Comparison of ENCODE assay signal across 10 cellular contexts in genomic region chr3:191235331-191236314, GRCh38. TPM values are rescaled to one million over a fixed set of nuclear protein-coding genes. Genes with fewer than 3 reads are reported as not detected.
DNase-seq lines count a peak whose midpoint lies in the region; ATAC-seq and TF ChIP-seq lines count a peak whose summit lies in the region.
"Had no signal": no experiment of that assay in that cellular context is flagged by ENCODE, and none has a peak within 500 bp of the region (broad histone marks: within the 10 kb centered on the region; RNA-seq: fewer than 3 reads in every experiment).

No MANE protein-coding gene starts in this region.

- no peaks in the 10 kb centered on the region for H3K36me3 Mint-ChIP-seq in CD4-positive, alpha-beta T cell (ENCODE audit: low read depth)
- H3K36me3 Mint-ChIP-seq: activated naive CD4-positive, alpha-beta T cell treated with anti-CD3 and anti-CD28 coated beads, Interleukin-2, amount 50 U/mL, for 24 hours had no signal

- H3K27ac Mint-ChIP-seq in CD4-positive, alpha-beta T cell: no peak overlapping the region
- H3K27ac Mint-ChIP-seq: activated naive CD4-positive, alpha-beta T cell treated with anti-CD3 and anti-CD28 coated beads, Interleukin-2, amount 50 U/mL, for 24 hours had no signal

- no peak overlapping the region for H3K27ac ChIP-seq in CD4-positive, alpha-beta T cell (ENCODE audit: low read depth, low read length)
- H3K27ac ChIP-seq in RWPE1: no peak overlapping the region

- TF ChIP-seq CTCF in AG10803 (conservative IDR thresholded peaks at IDR 0.05; ENCODE audit: low read length) (no peak), astrocyte of the spinal cord (IDR thresholded peaks at IDR 0.05; ENCODE audit: low read depth, low read length) (no peak), RWPE1 (conservative IDR thresholded peaks at IDR 0.05; ENCODE audit: low read depth) (no peak)
- TF ChIP-seq CTCF in CD4-positive, alpha-beta T cell (IDR thresholded peaks at IDR 0.05): no peak

- H3K4me3 ChIP-seq in AG10803 (ENCODE audit: low read length) (no peak overlapping the region), astrocyte of the spinal cord (ENCODE audit: low read depth, low read length) (no peak overlapping the region)

- intact Hi-C loops in CD4-positive, alpha-beta T cell (cut with DNase I, micrococcal nuclease): no loop called here

- H3K27me3 Mint-ChIP-seq in CD4-positive, alpha-beta T cell: peaks cover 8% of the 10 kb centered on the region
- H3K27me3 Mint-ChIP-seq: activated naive CD4-positive, alpha-beta T cell treated with anti-CD3 and anti-CD28 coated beads, Interleukin-2, amount 50 U/mL, for 24 hours had no signal

- CTCF ChIA-PET in CD4-positive, alpha-beta T cell (lab: Charles Lee): no interaction called here
- CTCF ChIA-PET in RWPE1 (lab: Yijun Ruan, JAX): no interaction called here

- ATAC-seq in GM19328 (IDR thresholded peaks at IDR 0.05; ENCODE audit: unreplicated experiment): peak; percentile 98
- ATAC-seq in HG03039 (IDR thresholded peaks at IDR 0.05; ENCODE audit: unreplicated experiment): peak; percentile 98
- ATAC-seq in left lobe of liver: no peak
- no peak for ATAC-seq in CD4-positive, alpha-beta T cell (ENCODE audit: poor library complexity)

- H3K27me3 ChIP-seq in CD4-positive, alpha-beta T cell (ENCODE audit: control insufficient read depth, insufficient read depth, low read length): no peaks in the 10 kb centered on the region

- H3K9me3 ChIP-seq in CD4-positive, alpha-beta T cell (ENCODE audit: control insufficient read depth, low read length): no peaks in the 10 kb centered on the region

- POLR2A ChIA-PET in CD4-positive, alpha-beta T cell (lab: Charles Lee): no interaction called here
- POLR2A ChIA-PET in RWPE1 (lab: Yijun Ruan, JAX; ENCODE audit: low non-redundant PET): no interaction called here

- peak; percentile 77 for DNase-seq in AG10803 (ENCODE audit: low read depth)
- peak; percentile 56 for DNase-seq in astrocyte of the spinal cord (ENCODE audit: low read depth, low spot score)
- no peak for DNase-seq in left lobe of liver (ENCODE audit: low spot score)
- no peak for DNase-seq in NOMO-1 (lab: John Stamatoyannopoulos, UW; ENCODE audit: unreplicated experiment in 2 of 2)
- no peak for DNase-seq in CD4-positive, alpha-beta T cell
- no peak for DNase-seq in RWPE1 (ENCODE audit: low spot score)

- in situ Hi-C loops in astrocyte of the spinal cord (cut with HindIII; ENCODE audit: low sequenced_read_pairs): no loop called here

- H3K4me3 Mint-ChIP-seq in CD4-positive, alpha-beta T cell: no peak overlapping the region
- H3K4me3 Mint-ChIP-seq: activated naive CD4-positive, alpha-beta T cell treated with anti-CD3 and anti-CD28 coated beads, Interleukin-2, amount 50 U/mL, for 24 hours had no signal

- no peaks in the 10 kb centered on the region for H3K9me3 Mint-ChIP-seq in CD4-positive, alpha-beta T cell
- H3K9me3 Mint-ChIP-seq: activated naive CD4-positive, alpha-beta T cell treated with anti-CD3 and anti-CD28 coated beads, Interleukin-2, amount 50 U/mL, for 24 hours had no signal

- no peaks in the 10 kb centered on the region for H3K4me1 Mint-ChIP-seq in CD4-positive, alpha-beta T cell (ENCODE audit: low read depth)
- H3K4me1 Mint-ChIP-seq: activated naive CD4-positive, alpha-beta T cell treated with anti-CD3 and anti-CD28 coated beads, Interleukin-2, amount 50 U/mL, for 24 hours had no signal

RNA-seq across cellular contexts. Expression of gene OSTN, which starts 36.6 kb away (rescaled TPM):
- total RNA-seq in left lobe of liver: not detected
- total RNA-seq in CD4-positive, alpha-beta T cell: not detected
- total RNA-seq: NCI-H460 had no signal

Comparison
In these comparisons a context has a peak if more than half of its experiments do, and no peak if none do; other contexts are left out.
1. DNase-seq: peak in AG10803 (single experiment) and astrocyte of the spinal cord (single experiment); none in left lobe of liver (single experiment), NOMO-1 (0 of 2), CD4-positive, alpha-beta T cell (0 of 10) and RWPE1 (single experiment).
2. ATAC-seq: peak in GM19328 (single experiment) and HG03039 (single experiment); none in left lobe of liver (single experiment) and CD4-positive, alpha-beta T cell (single experiment).